Comparison of ENCODE assay signal across 8 cellular contexts in genomic region chr14:73784065-73784987, GRCh38.
DNase-seq lines count a peak whose midpoint lies in the region; ATAC-seq and TF ChIP-seq lines count a peak whose summit lies in the region.

No MANE protein-coding gene starts in this region.

- peaks cover 21% of the 10 kb centered on the region; the same call in 1 of the 2 replicates for H3K27me3 ChIP-seq in H9 (ENCODE audit: insufficient read depth, low read length)

- no peak overlapping the region for H4K8ac ChIP-seq in H9 (replicated peaks; ENCODE audit: insufficient read length, low read depth, low read length)

- H3K4me3 ChIP-seq in WI38 (ENCODE audit: low read depth, low read length), result peak overlapping the region; percentile 64

- no peaks in the 10 kb centered on the region for H3K36me3 Mint-ChIP-seq in H9 (ENCODE audit: insufficient read depth in 1 of 3, low read depth in 3 of 3)
- peaks cover 34% of the 10 kb centered on the region for H3K36me3 Mint-ChIP-seq in stimulated activated effector memory CD8-positive, alpha-beta T cell treated with anti-CD3 and anti-CD28 coated beads, Interleukin-12 subunit alpha, Interleukin-12 subunit beta, amount 100 ng/mL, for 72 hours

- no peak overlapping the region for H3T11ph ChIP-seq in H9 (ENCODE audit: low read length)

- H3K27me3 Mint-ChIP-seq in H9 (ENCODE audit: low read depth), result peaks cover 91% of the 10 kb centered on the region

- peaks cover 19% of the 10 kb centered on the region for H3K23me2 ChIP-seq in H9 (ENCODE audit: insufficient read length, low read depth, low read length, poor library complexity, severe bottlenecking)

- peaks cover 3% of the 10 kb centered on the region; the same call in 1 of the 2 replicates for H3K4me1 ChIP-seq in H9 (ENCODE audit: insufficient read depth, low read length)

- no CpG with 5 or more reads among the region's 10 CpGs for WGBS in H9 (ENCODE audit: extremely low coverage, insufficient read length, low lambda C conversion rate)

- ATAC-seq in stimulated activated effector memory CD8-positive, alpha-beta T cell treated with anti-CD3 and anti-CD28 coated beads, Interleukin-12 subunit alpha, Interleukin-12 subunit beta, amount 100 ng/mL, for 72 hours, result no peak
- ATAC-seq in HG02884 (IDR thresholded peaks at IDR 0.05; ENCODE audit: unreplicated experiment), result no peak

- no peaks in the 10 kb centered on the region for H4K20me1 ChIP-seq in H9 (ENCODE audit: control insufficient read depth, insufficient read depth, insufficient read length)

- DNase-seq in H9, result peak; percentile 27
- peak; percentile 50 for DNase-seq in glomerular visceral epithelial cell (ENCODE audit: extremely low spot score)
- DNase-seq in stimulated activated effector memory CD8-positive, alpha-beta T cell treated with anti-CD3 and anti-CD28 coated beads, Interleukin-12 subunit alpha, Interleukin-12 subunit beta, amount 100 ng/mL, for 72 hours (ENCODE audit: low spot score in 2 of 2), result no peak
- no peak for DNase-seq in NCI-H1694 treated with DMSO at 0.1 percent for 48 hours (lab: John Stamatoyannopoulos, UW)
- no peak for DNase-seq in NCI-H510A treated with DMSO at 0.1 percent for 48 hours (lab: John Stamatoyannopoulos, UW)
- no peak for DNase-seq in activated effector memory CD4-positive, alpha-beta T cell treated with Interleukin-2 at 50 U/mL for 16 hours

- no peaks in the 10 kb centered on the region for H3K9me3 ChIP-seq in H9 (ENCODE audit: control insufficient read depth, low read depth, low read length)

- TF ChIP-seq CTCF in H9 (conservative IDR thresholded peaks at IDR 0.05) (no peak), WI38 (IDR thresholded peaks at IDR 0.05; ENCODE audit: low read depth, low read length) (no peak)

- H3K4ac ChIP-seq in H9 (ENCODE audit: low read depth, low read length), result no peak overlapping the region

- H2AK5ac ChIP-seq in H9 (ENCODE audit: insufficient read length, low read length), result no peak overlapping the region

- no peak overlapping the region for H2BK12ac ChIP-seq in H9 (ENCODE audit: insufficient read length, low read depth, low read length)

- no peak overlapping the region for H4K91ac ChIP-seq in H9 (ENCODE audit: insufficient read length, low read depth, low read length)

- no peaks in the 10 kb centered on the region for H3K79me2 ChIP-seq in H9 (ENCODE audit: insufficient read depth, low read length)

- no peak overlapping the region for H3K4me2 ChIP-seq in H9 (ENCODE audit: insufficient read depth, insufficient read length, low read length)

- H4K5ac ChIP-seq in H9 (ENCODE audit: insufficient read length, low read depth, low read length), result no peak overlapping the region

- H3K27ac ChIP-seq in H9 (ENCODE audit: insufficient read length, low read depth, low read length), result no peak overlapping the region

- H3K27ac Mint-ChIP-seq in H9, result no peak overlapping the region
- peak overlapping the region; percentile 92 for H3K27ac Mint-ChIP-seq in stimulated activated effector memory CD8-positive, alpha-beta T cell treated with anti-CD3 and anti-CD28 coated beads, Interleukin-12 subunit alpha, Interleukin-12 subunit beta, amount 100 ng/mL, for 72 hours

- no peak overlapping the region for H3K56ac ChIP-seq in H9 (ENCODE audit: insufficient read length, low read depth, low read length)

- no peak overlapping the region for H3K23ac ChIP-seq in H9 (ENCODE audit: insufficient read length, low read depth, low read length)

- H2BK20ac ChIP-seq in H9 (ENCODE audit: low read depth, low read length, poor library complexity, severe bottlenecking), result no peak overlapping the region

- H3K9me3 Mint-ChIP-seq in H9, result no peaks in the 10 kb centered on the region; a peak in 1 of 5 replicates
- H3K9me3 Mint-ChIP-seq in stimulated activated effector memory CD8-positive, alpha-beta T cell treated with anti-CD3 and anti-CD28 coated beads, Interleukin-12 subunit alpha, Interleukin-12 subunit beta, amount 100 ng/mL, for 72 hours, result no peaks in the 10 kb centered on the region

- H2BK15ac ChIP-seq in H9 (ENCODE audit: low read depth, low read length), result no peak overlapping the region

- no peak overlapping the region for H3K14ac ChIP-seq in H9 (ENCODE audit: insufficient read depth, low read length)

- H3K4me3 Mint-ChIP-seq in H9, result peak overlapping the region in 1 of 2 experiments; percentile 38; a peak in 2 of 5 replicates
- H3K4me3 Mint-ChIP-seq in stimulated activated effector memory CD8-positive, alpha-beta T cell treated with anti-CD3 and anti-CD28 coated beads, Interleukin-12 subunit alpha, Interleukin-12 subunit beta, amount 100 ng/mL, for 72 hours, result peak overlapping the region; percentile 91

- no peak overlapping the region for H2AFZ ChIP-seq in H9 (ENCODE audit: low read length)

- H3K18ac ChIP-seq in H9 (ENCODE audit: insufficient read length, low read depth, low read length), result no peak overlapping the region

- H3K79me1 ChIP-seq in H9 (ENCODE audit: insufficient read depth, low read depth, low read length, poor library complexity, severe bottlenecking), result no peaks in the 10 kb centered on the region

- H2BK120ac ChIP-seq in H9 (ENCODE audit: low read depth, low read length, poor library complexity, severe bottlenecking), result no peak overlapping the region

- H3K4me1 Mint-ChIP-seq in H9, result peaks cover 38 to 45% of the 10 kb centered on the region in 2 experiments
- H3K4me1 Mint-ChIP-seq in stimulated activated effector memory CD8-positive, alpha-beta T cell treated with anti-CD3 and anti-CD28 coated beads, Interleukin-12 subunit alpha, Interleukin-12 subunit beta, amount 100 ng/mL, for 72 hours, result peaks cover 71% of the 10 kb centered on the region

- H2BK5ac ChIP-seq in H9 (ENCODE audit: insufficient read length, low read length), result no peak overlapping the region

- no peak overlapping the region for H3K9ac ChIP-seq in H9 (ENCODE audit: extremely low read depth, insufficient read length, low read length)

Comparison
In these comparisons a context has a peak if more than half of its experiments do, and no peak if none do; other contexts are left out.
1. DNase-seq: peak in H9 (single experiment) and glomerular visceral epithelial cell (single experiment); none in stimulated activated effector memory CD8-positive, alpha-beta T cell treated with anti-CD3 and anti-CD28 coated beads, Interleukin-12 subunit alpha, Interleukin-12 subunit beta, amount 100 ng/mL, for 72 hours (0 of 2), NCI-H1694 treated with DMSO at 0.1 percent for 48 hours (single experiment), NCI-H510A treated with DMSO at 0.1 percent for 48 hours (single experiment) and activated effector memory CD4-positive, alpha-beta T cell treated with Interleukin-2 at 50 U/mL for 16 hours (single experiment).